Comparison of ENCODE assay signal across 18 cellular contexts in the genomic region with DNA sequence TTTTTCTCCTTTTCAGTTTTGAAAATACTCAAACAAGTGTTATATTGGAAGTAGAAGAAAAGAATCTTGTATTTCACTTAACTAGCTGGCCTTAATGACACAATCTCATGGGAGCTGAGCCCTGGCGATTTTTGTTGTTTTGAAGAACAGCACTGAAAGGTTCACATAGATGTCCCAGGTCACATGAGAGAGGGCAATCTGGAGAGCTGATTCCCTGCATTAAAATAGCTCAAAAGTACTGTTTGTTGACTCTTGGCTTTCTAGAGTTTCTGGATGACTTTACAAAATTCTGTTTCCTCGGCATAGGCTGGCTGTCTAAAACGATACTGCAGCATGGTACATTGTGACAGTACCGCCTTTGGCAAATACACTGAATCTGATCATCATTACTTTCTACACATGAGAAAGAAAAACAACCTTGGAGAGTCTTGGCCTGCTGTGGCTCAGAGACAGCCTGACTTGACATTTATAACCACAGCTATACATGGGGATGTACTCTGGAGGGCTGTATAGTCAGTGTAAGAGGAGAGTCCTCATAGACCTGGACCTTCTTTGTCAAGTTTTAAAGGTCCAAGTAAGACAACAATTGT.
DNase-seq lines count a peak whose midpoint lies in the region; ATAC-seq, FAIRE-seq and TF ChIP-seq lines count a peak whose summit lies in the region.
"Had no signal": no experiment of that assay in that cellular context is flagged by ENCODE, and none has a peak within 500 bp of the region (broad histone marks: within the 10 kb centered on the region; RNA-seq: fewer than 3 reads in every experiment).

No MANE protein-coding gene starts in this region.

- no peaks in the 10 kb centered on the region for H3K9me3 Mint-ChIP-seq in activated CD8-positive, alpha-beta memory T cell treated with anti-CD3 and anti-CD28 coated beads, Interleukin-2, amount 10 ng/mL, durations not matched to agents 7 days and 5 days (ENCODE audit: low read depth)
- H3K9me3 Mint-ChIP-seq: activated CD4-positive, alpha-beta T cell treated with anti-CD3 and anti-CD28 coated beads, Interleukin-2, amount 10 ng/mL, durations not matched to agents 24 days and 14 days; activated naive CD8-positive, alpha-beta T cell treated with anti-CD3 and anti-CD28 coated beads, Interleukin-2, amount 10 ng/mL, durations not matched to agents 7 days and 5 days had no signal

- H3K23me2 ChIP-seq in H1 (ENCODE audit: low read depth, low read length), result no peaks in the 10 kb centered on the region

- H2BK20ac ChIP-seq in H1 (ENCODE audit: low read length), result peak overlapping the region; percentile 63; the same call in 1 of the 2 replicates

- CTCF ChIA-PET in H1 (lab: Charles Lee; ENCODE audit: partially characterized antibody), result interaction anchor here (1.1 to 1.3 kb wide), 2 partner anchors 382 to 414 kb away, joined by 3 read pairs; a partner anchor contains a TSS
- CTCF ChIA-PET in activated CD8-positive, alpha-beta memory T cell treated with anti-CD3 and anti-CD28 coated beads, Interleukin-2, amount 10 ng/mL, durations not matched to agents 7 days and 5 days (lab: Charles Lee), result no interaction called here

- H3K27me3 ChIP-seq in H1 (replicated peaks in 1 of 4; ENCODE audit: control insufficient read depth in 3 of 4, extremely low read depth in 1 of 4, insufficient read depth in 3 of 4, low read length in 3 of 4) (no peaks in the 10 kb centered on the region), thoracic aorta (replicated peaks; ENCODE audit: insufficient read depth) (no peaks in the 10 kb centered on the region)
- H3K27me3 ChIP-seq: SJCRH30 had no signal

- H3K18ac ChIP-seq in H1 (ENCODE audit: extremely low read depth, low read length), result no peak overlapping the region

- H2AFZ ChIP-seq in H1 (ENCODE audit: low read length), result no peak overlapping the region

- POLR2A ChIA-PET in H1 (lab: Charles Lee; ENCODE audit: partially characterized antibody), result interaction anchor here (0.6 kb wide), 1 partner anchor 184 kb away, joined by 3 read pairs; no protein-coding TSS in a partner anchor

- H2BK12ac ChIP-seq in H1 (ENCODE audit: low read depth, low read length), result no peak overlapping the region; the same call in 1 of the 2 replicates

- TF ChIP-seq CTCF in VCaP (conservative IDR thresholded peaks at IDR 0.05) (no peak), H1 (IDR thresholded peaks at IDR 0.05; ENCODE audit: control extremely low read depth in 1 of 3, insufficient read depth in 1 of 3, low read depth in 1 of 3, low read length in 3 of 3) (no peak), thoracic aorta (IDR thresholded peaks at IDR 0.05) (no peak)

- H4K91ac ChIP-seq in H1 (replicated peaks; ENCODE audit: insufficient read length, low read length), result no peak overlapping the region

- H3K4me3 ChIP-seq in H1 (ENCODE audit: extremely low read depth in 1 of 4, insufficient read depth in 2 of 4, low read depth in 3 of 4, low read length in 4 of 4), result no peak overlapping the region
- H3K4me3 ChIP-seq in thoracic aorta, result peak overlapping the region; percentile 73
- H3K4me3 ChIP-seq: SJCRH30 had no signal

- H3K79me1 ChIP-seq in H1 (ENCODE audit: low read depth, low read length), result no peaks in the 10 kb centered on the region

- H3K4me1 ChIP-seq in H1 (replicated peaks in 1 of 4; ENCODE audit: control insufficient read depth in 3 of 4, insufficient read depth in 4 of 4, low read length in 3 of 4) (peaks cover 8 to 30% (median 24%) of the 10 kb centered on the region in 4 experiments), thoracic aorta (ENCODE audit: control insufficient read depth in 1 of 2, low read depth in 2 of 2) (peaks cover 3 to 54% of the 10 kb centered on the region in 2 donors)
- H3K4me1 ChIP-seq: SJCRH30 had no signal

- no peak overlapping the region for H3K4ac ChIP-seq in H1 (replicated peaks; ENCODE audit: insufficient read length, low read depth, low read length)

- peak overlapping the region; percentile 76 for H2BK120ac ChIP-seq in H1 (replicated peaks; ENCODE audit: low read depth, low read length)

- no peaks in the 10 kb centered on the region for H3K36me3 Mint-ChIP-seq in activated CD8-positive, alpha-beta memory T cell treated with anti-CD3 and anti-CD28 coated beads, Interleukin-2, amount 10 ng/mL, durations not matched to agents 7 days and 5 days
- H3K36me3 Mint-ChIP-seq: activated naive CD8-positive, alpha-beta T cell treated with anti-CD3 and anti-CD28 coated beads, Interleukin-2, amount 10 ng/mL, durations not matched to agents 7 days and 5 days had no signal

- H3K4me3 Mint-ChIP-seq in activated CD8-positive, alpha-beta memory T cell treated with anti-CD3 and anti-CD28 coated beads, Interleukin-2, amount 10 ng/mL, durations not matched to agents 7 days and 5 days, result no peak overlapping the region
- H3K4me3 Mint-ChIP-seq: activated CD4-positive, alpha-beta T cell treated with anti-CD3 and anti-CD28 coated beads, Interleukin-2, amount 10 ng/mL, durations not matched to agents 24 days and 14 days; activated naive CD8-positive, alpha-beta T cell treated with anti-CD3 and anti-CD28 coated beads, Interleukin-2, amount 10 ng/mL, durations not matched to agents 7 days and 5 days had no signal

- 90% methylated on average over 4 of the region's 4 CpGs; no CpG with 5 or more reads in 1 of the 2 experiments for WGBS in H1 (ENCODE audit: extremely low coverage in 1 of 2, insufficient coverage in 1 of 2, insufficient read length in 1 of 2, insufficient replicate concordance in 2 of 2, low coverage in 1 of 2, low lambda C conversion rate in 2 of 2, missing lambda C conversion rate in 1 of 2), 2 experiments

- peaks cover 6% of the 10 kb centered on the region for H3K27me3 Mint-ChIP-seq in activated CD8-positive, alpha-beta memory T cell treated with anti-CD3 and anti-CD28 coated beads, Interleukin-2, amount 10 ng/mL, durations not matched to agents 7 days and 5 days
- H3K27me3 Mint-ChIP-seq: progenitor cell of endocrine pancreas had no signal

- H2AK5ac ChIP-seq in H1 (ENCODE audit: low read depth, low read length), result 0 out of 2 replicates have a peak overlapping the region, but pooled peaks have one; percentile 43

- no peaks in the 10 kb centered on the region for H3K79me2 ChIP-seq in H1 (ENCODE audit: control insufficient read depth in 1 of 2, insufficient read depth in 2 of 2, low read length in 2 of 2)

- H3K36me3 ChIP-seq in H1 (ENCODE audit: control insufficient read depth in 2 of 4, insufficient read depth in 4 of 4, low read length in 3 of 4) (peaks cover 0 to 3% (median 0%) of the 10 kb centered on the region in 4 experiments; a peak in 4 of 8 replicates), thoracic aorta (no peaks in the 10 kb centered on the region)
- H3K36me3 ChIP-seq: SJCRH30 had no signal

- peak overlapping the region; percentile 71 for H3K27ac ChIP-seq in VCaP
- no peak overlapping the region for H3K27ac ChIP-seq in H1 (ENCODE audit: low read depth, low read length)
- H3K27ac ChIP-seq in thoracic aorta, result peak overlapping the region; percentile 72 to 77
- H3K27ac ChIP-seq: SJCRH30 had no signal

- H4K8ac ChIP-seq in H1 (ENCODE audit: extremely low read depth, insufficient read depth, low read length), result no peak overlapping the region

- TF ChIP-seq POLR2A in H1 (IDR thresholded peaks at IDR 0.05; ENCODE audit: control extremely low read depth in 1 of 2, low read depth in 2 of 2, low read length in 2 of 2), result no peak

- no peak overlapping the region for H3K14ac ChIP-seq in H1 (ENCODE audit: insufficient read length)

- TF ChIP-seq EP300 in H1 (IDR thresholded peaks at IDR 0.05; ENCODE audit: borderline replicate concordance in 1 of 2, low read depth in 2 of 2, low read length in 2 of 2), result no peak

- DNase-seq in H1 (ENCODE audit: low read depth in 1 of 2, low spot score in 2 of 2), result no peak
- peak; percentile 15 for DNase-seq in medulla oblongata (ENCODE audit: extremely low spot score)
- DNase-seq in thoracic aorta (ENCODE audit: low spot score), result no peak
- DNase-seq in OCI-M1 (lab: John Stamatoyannopoulos, UW), result no peak
- no peak for DNase-seq in HT-29 (ENCODE audit: low spot score)
- DNase-seq in activated CD8-positive, alpha-beta memory T cell treated with anti-CD3 and anti-CD28 coated beads, Interleukin-2, amount 10 ng/mL, durations not matched to agents 7 days and 5 days, result no peak
- DNase-seq: activated CD4-positive, alpha-beta T cell treated with anti-CD3 and anti-CD28 coated beads, Interleukin-2, amount 10 ng/mL, durations not matched to agents 24 days and 14 days; activated naive CD8-positive, alpha-beta T cell treated with anti-CD3 and anti-CD28 coated beads, Interleukin-2, amount 10 ng/mL, durations not matched to agents 7 days and 5 days; activated T-cell treated with anti-CD3 and anti-CD28 coated beads, Interleukin-2, amount 50 U/mL, for 1 hour; islet precursor cell; Karpas-422; NCI-H1436 treated with DMSO at 0.1 percent for 48 hours; NCI-H446; SJCRH30 had no signal

- peak; percentile 42 for FAIRE-seq in H1 (lab: Jason Lieb, UNC)
- FAIRE-seq: endothelial cell of umbilical vein had no signal

- H3K4me2 ChIP-seq in H1 (ENCODE audit: insufficient read depth in 1 of 2, low read depth in 2 of 2, low read length in 2 of 2), result no peak overlapping the region

- no peak overlapping the region for H4K5ac ChIP-seq in H1 (ENCODE audit: insufficient read length, low read depth, low read length)

- no peak overlapping the region for H2BK15ac ChIP-seq in H1 (ENCODE audit: low read length)

- no peak for ATAC-seq in thoracic aorta (ENCODE audit: insufficient number of reproducible peaks, low FRiP score, low read depth)
- no peak for ATAC-seq in GM21737 (IDR thresholded peaks at IDR 0.05; ENCODE audit: unreplicated experiment)
- no peak for ATAC-seq in activated CD8-positive, alpha-beta memory T cell treated with anti-CD3 and anti-CD28 coated beads, Interleukin-2, amount 10 ng/mL, durations not matched to agents 7 days and 5 days

- no peaks in the 10 kb centered on the region for H3K9me3 ChIP-seq in H1 (ENCODE audit: insufficient read depth in 2 of 2, low read depth in 1 of 2, low read length in 1 of 2)
- H3K9me3 ChIP-seq in thoracic aorta, result no peaks in the 10 kb centered on the region
- H3K9me3 ChIP-seq: SJCRH30 had no signal

- peak overlapping the region; percentile 55; the same call in 1 of the 2 replicates for H2BK5ac ChIP-seq in H1 (ENCODE audit: low read depth, low read length)

- no peaks in the 10 kb centered on the region for H4K20me1 ChIP-seq in H1 (replicated peaks in 1 of 2; ENCODE audit: control insufficient read depth in 1 of 2, insufficient read depth in 2 of 2, low read length in 2 of 2)

- H3K23ac ChIP-seq in H1 (ENCODE audit: insufficient read length), result no peak overlapping the region

- H3K27ac Mint-ChIP-seq in activated CD8-positive, alpha-beta memory T cell treated with anti-CD3 and anti-CD28 coated beads, Interleukin-2, amount 10 ng/mL, durations not matched to agents 7 days and 5 days, result no peak overlapping the region
- H3K27ac Mint-ChIP-seq: activated CD4-positive, alpha-beta T cell treated with anti-CD3 and anti-CD28 coated beads, Interleukin-2, amount 10 ng/mL, durations not matched to agents 24 days and 14 days; activated naive CD8-positive, alpha-beta T cell treated with anti-CD3 and anti-CD28 coated beads, Interleukin-2, amount 10 ng/mL, durations not matched to agents 7 days and 5 days; progenitor cell of endocrine pancreas had no signal

- no peak overlapping the region for H3K56ac ChIP-seq in H1 (replicated peaks; ENCODE audit: insufficient read length, low read depth, low read length)

- no peak for TF ChIP-seq RAD21 in H1 (IDR thresholded peaks at IDR 0.05 in 1 of 2, conservative IDR thresholded peaks at IDR 0.05 in 1 of 2; ENCODE audit: low read depth in 2 of 2, low read length in 2 of 2)

- H3K9ac ChIP-seq in H1 (replicated peaks in 1 of 4; ENCODE audit: extremely low read depth in 1 of 4, low read depth in 3 of 4, low read length in 3 of 4), result no peak overlapping the region

- H3K4me1 Mint-ChIP-seq in activated CD8-positive, alpha-beta memory T cell treated with anti-CD3 and anti-CD28 coated beads, Interleukin-2, amount 10 ng/mL, durations not matched to agents 7 days and 5 days, result no peaks in the 10 kb centered on the region
- H3K4me1 Mint-ChIP-seq: activated CD4-positive, alpha-beta T cell treated with anti-CD3 and anti-CD28 coated beads, Interleukin-2, amount 10 ng/mL, durations not matched to agents 24 days and 14 days; activated naive CD8-positive, alpha-beta T cell treated with anti-CD3 and anti-CD28 coated beads, Interleukin-2, amount 10 ng/mL, durations not matched to agents 7 days and 5 days had no signal
